ENCODE assay signal across 1 cellular context in the genomic region with DNA sequence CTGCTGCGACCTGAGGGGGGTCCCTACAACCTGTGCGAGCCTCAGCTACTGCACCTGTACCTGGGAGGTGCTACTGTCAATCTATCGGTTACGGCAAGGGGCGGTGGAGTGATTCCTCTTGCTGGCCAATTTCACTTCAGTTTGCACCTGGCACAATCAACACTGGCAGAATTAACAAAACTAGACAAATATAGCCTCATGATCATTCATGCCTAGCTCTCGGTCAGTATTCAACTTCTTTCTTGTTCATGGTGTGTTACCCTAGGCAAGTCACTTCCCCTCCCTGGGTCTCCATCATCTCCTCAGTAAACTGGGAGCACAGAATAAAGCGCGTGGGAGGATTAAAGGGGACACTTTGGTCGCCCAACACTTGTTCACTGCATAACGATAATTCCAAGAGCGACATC.
TF ChIP-seq lines count a peak whose summit lies in the region.

No MANE protein-coding gene starts in this region.

TF ChIP-seq in GM23338, 12 proteins besides CTCF, POLR2A, EP300 and RAD21 (continued from another document):
- no peak for TF ChIP-seq ZNF462 (CRISPR knock-in tag; IDR thresholded peaks at IDR 0.05)
- no peak for TF ChIP-seq STAT1 (IDR thresholded peaks at IDR 0.05; ENCODE audit: unreplicated experiment)
- TF ChIP-seq JUNB (IDR thresholded peaks at IDR 0.05; ENCODE audit: unreplicated experiment) = no peak
- no peak for TF ChIP-seq CREB1 (CRISPR knock-in tag; IDR thresholded peaks at IDR 0.05; ENCODE audit: low read depth)
- TF ChIP-seq ZNF331 (CRISPR knock-in tag; IDR thresholded peaks at IDR 0.05; ENCODE audit: low read depth) = no peak
